Comparison of ENCODE assay signal across 18 cellular contexts in the genomic region with DNA sequence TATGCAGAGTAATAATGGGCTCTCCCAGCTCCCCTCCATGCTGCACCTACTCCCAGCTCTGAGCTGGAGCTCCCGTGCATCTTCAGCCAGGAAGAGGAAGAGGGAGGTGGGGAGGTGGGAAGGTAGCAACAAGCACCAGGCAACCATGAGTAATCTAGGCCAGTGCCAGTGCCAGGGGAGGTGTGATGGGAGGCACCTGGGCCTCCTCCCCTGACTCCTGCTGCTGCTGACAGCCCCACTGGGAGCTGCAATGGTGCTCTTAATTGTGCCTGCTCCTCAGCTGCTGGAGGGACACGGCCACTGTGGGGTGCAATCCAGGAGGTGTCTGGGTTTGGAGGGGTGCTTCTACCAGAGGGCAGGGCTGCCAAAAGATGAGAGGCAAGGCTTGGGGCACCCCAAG.
DNase-seq lines count a peak whose midpoint lies in the region; ATAC-seq lines count a peak whose summit lies in the region.
"Had no signal": no experiment of that assay in that cellular context is flagged by ENCODE, and none has a peak within 500 bp of the region (broad histone marks: within the 10 kb centered on the region; RNA-seq: fewer than 3 reads in every experiment).

No MANE protein-coding gene starts in this region.

- WGBS in right cardiac atrium = 49% methylated on average over 2 of the region's 2 CpGs

- no peaks in the 10 kb centered on the region for H3K27me3 ChIP-seq in right cardiac atrium (ENCODE audit: control insufficient read depth, insufficient read depth)
- H3K27me3 ChIP-seq: SJSA1 had no signal

- H3K27ac ChIP-seq in caudate nucleus (ENCODE audit: low read depth, low read length) (peak overlapping the region; percentile 62), right cardiac atrium (ENCODE audit: low read length) (no peak overlapping the region)
- H3K27ac ChIP-seq: SJSA1 had no signal

- no peak overlapping the region for H3K4me3 ChIP-seq in right cardiac atrium (ENCODE audit: low read length)
- H3K4me3 ChIP-seq: SJSA1 had no signal

- H3K9me3 ChIP-seq in right cardiac atrium (ENCODE audit: control insufficient read depth, low read length) = no peaks in the 10 kb centered on the region
- H3K9me3 ChIP-seq: SJSA1 had no signal

- peak; percentile 68 to 79 for ATAC-seq in right cardiac atrium
- ATAC-seq in left colon = no peak
- ATAC-seq: HepG2 had no signal

- DNase-seq in Ammon's horn (ENCODE audit: low spot score) = peak; percentile 43
- peak; percentile 33 for DNase-seq in Daoy (ENCODE audit: low read depth)
- DNase-seq in caudate nucleus (lab: John Stamatoyannopoulos, UW) = peak in 45 of 61 donors; percentile 16 to 91 (median 57)
- DNase-seq in right cardiac atrium = peak; percentile 34 to 78 (median 70)
- no peak for DNase-seq in NOMO-1 treated with dmso at 0.1 percent for 144 hours (lab: John Stamatoyannopoulos, UW; ENCODE audit: unreplicated experiment)
- no peak for DNase-seq in Kasumi-1 (lab: John Stamatoyannopoulos, UW)
- DNase-seq in left colon = no peak
- DNase-seq: DMS 273 treated with DMSO at 0.1 percent for 48 hours, DND-41, HFFc6, KBM-7, NCI-H1417 treated with DMSO at 0.1 percent for 48 hours, NCI-H187 treated with DMSO at 0.1 percent for 48 hours, NCI-H446 treated with DMSO at 0.1 percent for 48 hours, NCI-H748 treated with DMSO at 0.1 percent for 48 hours, RPMI8226 had no signal

- peaks cover 12% of the 10 kb centered on the region for H3K4me1 ChIP-seq in right cardiac atrium (ENCODE audit: control insufficient read depth, insufficient read depth, low read length)
- H3K4me1 ChIP-seq: SJSA1 had no signal

- intact Hi-C loops in right cardiac atrium (cut with DNase I) = no loop called here
- intact Hi-C loops in left colon (cut with DNase I, micrococcal nuclease) = no loop called here

Comparison
In these comparisons a context has a peak if more than half of its experiments do, and no peak if none do; other contexts are left out.
1. DNase-seq: peak in Ammon's horn (single experiment), Daoy (single experiment), caudate nucleus (45 of 61) and right cardiac atrium (3 of 3); none in NOMO-1 treated with dmso at 0.1 percent for 144 hours (single experiment), Kasumi-1 (0 of 2) and left colon (0 of 2).